1 cellular context compared by ENCODE assay signal in genomic region chr12:111428728-111429175, GRCh38.
TF ChIP-seq lines count a peak whose summit lies in the region.

No MANE protein-coding gene starts in this region.

TF ChIP-seq in K562, 482 proteins besides CTCF, POLR2A, EP300 and RAD21:
- TF ChIP-seq ZNF316 (IDR thresholded peaks at IDR 0.05) (no peak), HMG20B (CRISPR knock-in tag; IDR thresholded peaks at IDR 0.05) (no peak), ZNF263 (CRISPR knock-in tag; IDR thresholded peaks at IDR 0.05; ENCODE audit: borderline replicate concordance) (peak; percentile 98), MYC (IDR thresholded peaks at IDR 0.05; ENCODE audit: low read depth, low read length) (no peak), MYC (CRISPR knock-in tag; IDR thresholded peaks at IDR 0.05; ENCODE audit: borderline replicate concordance, low read depth) (no peak), POLR2G (IDR thresholded peaks at IDR 0.05; ENCODE audit: low read depth, low read length) (peak; percentile 67), ESRRA (IDR thresholded peaks at IDR 0.05; ENCODE audit: borderline replicate concordance, low read depth) (no peak), ARID1B (IDR thresholded peaks at IDR 0.05) (no peak), NELFE (IDR thresholded peaks at IDR 0.05; ENCODE audit: insufficient read depth, insufficient read length) (no peak), LARP7 (IDR thresholded peaks at IDR 0.05) (no peak), GABPA (tag; conservative IDR thresholded peaks at IDR 0.05; ENCODE audit: low read depth) (0 out of 2 replicates have a peak, but pooled peaks have one; percentile 15), ZFX (CRISPR knock-in tag; IDR thresholded peaks at IDR 0.05) (0 out of 2 replicates have a peak, but pooled peaks have one; percentile 14), SMAD2 (IDR thresholded peaks at IDR 0.05; ENCODE audit: low read depth, low read length) (no peak), STAT5B (CRISPR knock-in tag; IDR thresholded peaks at IDR 0.05) (no peak)
- TF ChIP-seq, protein P1, sequence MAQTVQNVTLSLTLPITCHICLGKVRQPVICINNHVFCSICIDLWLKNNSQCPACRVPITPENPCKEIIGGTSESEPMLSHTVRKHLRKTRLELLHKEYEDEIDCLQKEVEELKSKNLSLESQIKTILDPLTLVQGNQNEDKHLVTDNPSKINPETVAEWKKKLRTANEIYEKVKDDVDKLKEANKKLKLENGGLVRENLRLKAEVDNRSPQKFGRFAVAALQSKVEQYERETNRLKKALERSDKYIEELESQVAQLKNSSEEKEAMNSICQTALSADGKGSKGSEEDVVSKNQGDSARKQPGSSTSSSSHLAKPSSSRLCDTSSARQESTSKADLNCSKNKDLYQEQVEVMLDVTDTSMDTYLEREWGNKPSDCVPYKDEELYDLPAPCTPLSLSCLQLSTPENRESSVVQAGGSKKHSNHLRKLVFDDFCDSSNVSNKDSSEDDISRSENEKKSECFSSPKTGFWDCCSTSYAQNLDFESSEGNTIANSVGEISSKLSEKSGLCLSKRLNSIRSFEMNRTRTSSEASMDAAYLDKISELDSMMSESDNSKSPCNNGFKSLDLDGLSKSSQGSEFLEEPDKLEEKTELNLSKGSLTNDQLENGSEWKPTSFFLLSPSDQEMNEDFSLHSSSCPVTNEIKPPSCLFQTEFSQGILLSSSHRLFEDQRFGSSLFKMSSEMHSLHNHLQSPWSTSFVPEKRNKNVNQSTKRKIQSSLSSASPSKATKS (CRISPR knock-in tag; IDR thresholded peaks at IDR 0.05), result no peak
- TF ChIP-seq, protein P2, sequence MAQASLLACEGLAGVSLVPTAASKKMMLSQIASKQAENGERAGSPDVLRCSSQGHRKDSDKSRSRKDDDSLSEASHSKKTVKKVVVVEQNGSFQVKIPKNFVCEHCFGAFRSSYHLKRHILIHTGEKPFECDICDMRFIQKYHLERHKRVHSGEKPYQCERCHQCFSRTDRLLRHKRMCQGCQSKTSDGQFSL (CRISPR knock-in tag; IDR thresholded peaks at IDR 0.05), result peak; percentile 56; the same call in 1 of the 2 replicates
- TF ChIP-seq, protein P2 (tag; IDR thresholded peaks at IDR 0.05), result no peak
- TF ChIP-seq, protein P3, sequence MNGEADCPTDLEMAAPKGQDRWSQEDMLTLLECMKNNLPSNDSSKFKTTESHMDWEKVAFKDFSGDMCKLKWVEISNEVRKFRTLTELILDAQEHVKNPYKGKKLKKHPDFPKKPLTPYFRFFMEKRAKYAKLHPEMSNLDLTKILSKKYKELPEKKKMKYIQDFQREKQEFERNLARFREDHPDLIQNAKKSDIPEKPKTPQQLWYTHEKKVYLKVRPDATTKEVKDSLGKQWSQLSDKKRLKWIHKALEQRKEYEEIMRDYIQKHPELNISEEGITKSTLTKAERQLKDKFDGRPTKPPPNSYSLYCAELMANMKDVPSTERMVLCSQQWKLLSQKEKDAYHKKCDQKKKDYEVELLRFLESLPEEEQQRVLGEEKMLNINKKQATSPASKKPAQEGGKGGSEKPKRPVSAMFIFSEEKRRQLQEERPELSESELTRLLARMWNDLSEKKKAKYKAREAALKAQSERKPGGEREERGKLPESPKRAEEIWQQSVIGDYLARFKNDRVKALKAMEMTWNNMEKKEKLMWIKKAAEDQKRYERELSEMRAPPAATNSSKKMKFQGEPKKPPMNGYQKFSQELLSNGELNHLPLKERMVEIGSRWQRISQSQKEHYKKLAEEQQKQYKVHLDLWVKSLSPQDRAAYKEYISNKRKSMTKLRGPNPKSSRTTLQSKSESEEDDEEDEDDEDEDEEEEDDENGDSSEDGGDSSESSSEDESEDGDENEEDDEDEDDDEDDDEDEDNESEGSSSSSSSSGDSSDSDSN (IDR thresholded peaks at IDR 0.05; ENCODE audit: borderline replicate concordance in 1 of 2, low read depth in 2 of 2, low read length in 2 of 2), result 0 out of 4 replicates have a peak, but pooled peaks of 1 of the 2 experiments have one; percentile 60
- TF ChIP-seq, protein P4, sequence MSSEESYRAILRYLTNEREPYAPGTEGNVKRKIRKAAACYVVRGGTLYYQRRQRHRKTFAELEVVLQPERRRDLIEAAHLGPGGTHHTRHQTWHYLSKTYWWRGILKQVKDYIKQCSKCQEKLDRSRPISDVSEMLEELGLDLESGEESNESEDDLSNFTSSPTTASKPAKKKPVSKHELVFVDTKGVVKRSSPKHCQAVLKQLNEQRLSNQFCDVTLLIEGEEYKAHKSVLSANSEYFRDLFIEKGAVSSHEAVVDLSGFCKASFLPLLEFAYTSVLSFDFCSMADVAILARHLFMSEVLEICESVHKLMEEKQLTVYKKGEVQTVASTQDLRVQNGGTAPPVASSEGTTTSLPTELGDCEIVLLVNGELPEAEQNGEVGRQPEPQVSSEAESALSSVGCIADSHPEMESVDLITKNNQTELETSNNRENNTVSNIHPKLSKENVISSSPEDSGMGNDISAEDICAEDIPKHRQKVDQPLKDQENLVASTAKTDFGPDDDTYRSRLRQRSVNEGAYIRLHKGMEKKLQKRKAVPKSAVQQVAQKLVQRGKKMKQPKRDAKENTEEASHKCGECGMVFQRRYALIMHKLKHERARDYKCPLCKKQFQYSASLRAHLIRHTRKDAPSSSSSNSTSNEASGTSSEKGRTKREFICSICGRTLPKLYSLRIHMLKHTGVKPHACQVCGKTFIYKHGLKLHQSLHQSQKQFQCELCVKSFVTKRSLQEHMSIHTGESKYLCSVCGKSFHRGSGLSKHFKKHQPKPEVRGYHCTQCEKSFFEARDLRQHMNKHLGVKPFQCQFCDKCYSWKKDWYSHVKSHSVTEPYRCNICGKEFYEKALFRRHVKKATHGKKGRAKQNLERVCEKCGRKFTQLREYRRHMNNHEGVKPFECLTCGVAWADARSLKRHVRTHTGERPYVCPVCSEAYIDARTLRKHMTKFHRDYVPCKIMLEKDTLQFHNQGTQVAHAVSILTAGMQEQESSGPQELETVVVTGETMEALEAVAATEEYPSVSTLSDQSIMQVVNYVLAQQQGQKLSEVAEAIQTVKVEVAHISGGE (CRISPR knock-in tag; IDR thresholded peaks at IDR 0.05), result peak in 1 of 3 experiments; percentile 75; a peak in 2 of 6 replicates
